Comparison of ENCODE assay signal across 9 cellular contexts in genomic region chr11:65504671-65505433, GRCh38. TPM values are rescaled to one million over a fixed set of nuclear protein-coding genes. Genes with fewer than 3 reads are reported as not detected.
DNase-seq lines count a peak whose midpoint lies in the region; ATAC-seq, FAIRE-seq and TF ChIP-seq lines count a peak whose summit lies in the region.
"Had no signal": no experiment of that assay in that cellular context is flagged by ENCODE, and none has a peak within 500 bp of the region (broad histone marks: within the 10 kb centered on the region; RNA-seq: fewer than 3 reads in every experiment).

No MANE protein-coding gene starts in this region.

- intact Hi-C loops in prostate gland (cut with DNase I), result no loop called here

- H3K27me3 ChIP-seq in Peyer's patch, result no peaks in the 10 kb centered on the region
- H3K27me3 ChIP-seq in fibroblast of lung (ENCODE audit: control insufficient read depth, insufficient read depth, low read length), result no peaks in the 10 kb centered on the region
- no peaks in the 10 kb centered on the region for H3K27me3 ChIP-seq in prostate gland (replicated peaks; ENCODE audit: insufficient read depth)

- H3K4me1 ChIP-seq in Peyer's patch (peaks cover 0 to 40% (median 29%) of the 10 kb centered on the region in 4 donors), fibroblast of lung (ENCODE audit: control insufficient read depth, extremely low read depth, insufficient read depth, low read length) (no peaks in the 10 kb centered on the region), prostate gland (replicated peaks) (no peaks in the 10 kb centered on the region)

- TF ChIP-seq POLR2A in Peyer's patch (IDR thresholded peaks at IDR 0.05) (peak in 1 of 2 donors; percentile 19), prostate gland (IDR thresholded peaks at IDR 0.05) (peak; percentile 8), GM18505 (IDR thresholded peaks at IDR 0.05; ENCODE audit: borderline replicate concordance, extremely low read depth, insufficient read depth, insufficient read length) (no peak)

- peaks cover 73% of the 10 kb centered on the region for H3K79me2 ChIP-seq in fibroblast of lung (ENCODE audit: control insufficient read depth, insufficient read depth, low read length)

- no peak for FAIRE-seq in HTR-8/SVneo (lab: Jason Lieb, UNC)
- FAIRE-seq: TTC549 had no signal

- no peak for DNase-seq in GM12864 (ENCODE audit: low read depth)
- peak in 1 of 3 donors; percentile 36 for DNase-seq in Peyer's patch
- peak; percentile 29 to 47 for DNase-seq in fibroblast of lung (ENCODE audit: low read depth in 2 of 2)
- DNase-seq in prostate gland (ENCODE audit: low spot score), result no peak
- DNase-seq in Kasumi-1 (lab: John Stamatoyannopoulos, UW), result no peak
- no peak for DNase-seq in SW 1271 (lab: John Stamatoyannopoulos, UW)
- DNase-seq in HTR-8/SVneo (ENCODE audit: insufficient read length, low spot score), result no peak

- H3K36me3 ChIP-seq in Peyer's patch (peaks cover 0 to 59% (median 0%) of the 10 kb centered on the region in 3 donors), fibroblast of lung (ENCODE audit: control insufficient read depth, insufficient read depth, low read length) (peaks cover 9% of the 10 kb centered on the region), prostate gland (peaks cover 32 to 33% of the 10 kb centered on the region in 2 donors)

- no peak for TF ChIP-seq CTCF in GM12864 (IDR thresholded peaks at IDR 0.05; ENCODE audit: low read depth, low read length, missing control alignments)
- no peak for TF ChIP-seq CTCF in Peyer's patch (IDR thresholded peaks at IDR 0.05)
- TF ChIP-seq CTCF in fibroblast of lung (conservative IDR thresholded peaks at IDR 0.05 in 1 of 2, IDR thresholded peaks at IDR 0.05 in 1 of 2; ENCODE audit: low read depth in 1 of 2, low read length in 2 of 2), result no peak
- TF ChIP-seq CTCF in prostate gland (IDR thresholded peaks at IDR 0.05), result no peak

- peak overlapping the region; percentile 72 to 99 (median 94) for H3K27ac ChIP-seq in Peyer's patch
- H3K27ac ChIP-seq in fibroblast of lung (ENCODE audit: insufficient read depth, low read length), result peak overlapping the region; percentile 100
- peak overlapping the region; percentile 98 to 100 for H3K27ac ChIP-seq in prostate gland

- WGBS in prostate gland, result 4% methylated on average over 7 of the region's 7 CpGs

- no peaks in the 10 kb centered on the region for H3K9me3 ChIP-seq in Peyer's patch
- no peaks in the 10 kb centered on the region for H3K9me3 ChIP-seq in fibroblast of lung (ENCODE audit: control insufficient read depth, insufficient read depth, low read depth, low read length)
- H3K9me3 ChIP-seq in prostate gland, result no peaks in the 10 kb centered on the region

- H3K4me3 ChIP-seq in GM12864 (ENCODE audit: low read depth, low read length), result peak overlapping the region; percentile 71
- H3K4me3 ChIP-seq in Peyer's patch, result peak overlapping the region; percentile 67 to 84 (median 80)
- peak overlapping the region; percentile 72 to 98 (median 76) for H3K4me3 ChIP-seq in fibroblast of lung (replicated peaks in 1 of 4; ENCODE audit: control extremely low read depth in 1 of 4, insufficient read depth in 1 of 4, low read depth in 3 of 4, low read length in 4 of 4)
- H3K4me3 ChIP-seq in prostate gland, result peak overlapping the region; percentile 80 to 88

- no peak overlapping the region for H2AFZ ChIP-seq in fibroblast of lung (ENCODE audit: low read length)

- ATAC-seq in GM18505 (IDR thresholded peaks at IDR 0.05; ENCODE audit: unreplicated experiment), result no peak

- peak overlapping the region; percentile 97 for H3K9ac ChIP-seq in fibroblast of lung (ENCODE audit: insufficient read depth, low read length)

- H3K4me2 ChIP-seq in fibroblast of lung (ENCODE audit: extremely low read depth, insufficient read depth, low read length), result peak overlapping the region; percentile 79

- H4K20me1 ChIP-seq in fibroblast of lung (ENCODE audit: control insufficient read depth, extremely low read depth, insufficient read depth, low read length), result peaks cover 11% of the 10 kb centered on the region

RNA-seq across cellular contexts. Expression of gene MALAT1, which starts 6.0 kb away (rescaled TPM):
- total RNA-seq in Peyer's patch (over 10,000 TPM; 10,683 to 28,425 (median 19,356) TPM), fibroblast of lung (14,068 and 21,991 TPM in 2 replicates), prostate gland (1,000 to 10,000 TPM; 5,964 to 9,097 TPM)
- polyA plus RNA-seq in fibroblast of lung, result 482 and 583 TPM in 2 replicates
- 274 and 335 TPM in 2 replicates for polyA plus RNA-seq in fibroblast of lung (2012)
- 1,820 and 2,014 TPM in 2 replicates for polyA minus RNA-seq in fibroblast of lung (ENCODE audit: low replicate concordance)

RNA-seq across cellular contexts. Expression of gene SCYL1, which starts 20.0 kb away (rescaled TPM):
- total RNA-seq in Peyer's patch, result 10 to 100 TPM; 73.4 to 88.1 (median 79.0) TPM
- total RNA-seq in fibroblast of lung, result 73.2 and 84.6 TPM in 2 replicates
- 58.2 and 62.3 TPM in 2 replicates for polyA plus RNA-seq in fibroblast of lung
- polyA plus RNA-seq in fibroblast of lung (2012), result 71.8 and 83.3 TPM in 2 replicates
- 160 and 182 TPM in 2 replicates for polyA minus RNA-seq in fibroblast of lung (ENCODE audit: low replicate concordance)
- 100 to 1,000 TPM; 125 to 177 TPM for total RNA-seq in prostate gland

RNA-seq across cellular contexts. Expression of gene LTBP3, which starts 53.3 kb away (rescaled TPM):
- total RNA-seq in Peyer's patch (100 to 1,000 TPM in 1 of 4 donors, 10 to 100 TPM in 3; 42.0 to 150 (median 88.3) TPM), fibroblast of lung (37.3 and 39.0 TPM in 2 replicates), prostate gland (100 to 1,000 TPM; 220 to 234 TPM)
- polyA plus RNA-seq in fibroblast of lung, result 40.4 and 47.2 TPM in 2 replicates
- polyA plus RNA-seq in fibroblast of lung (2012), result 65.8 and 68.7 TPM in 2 replicates
- 54.6 and 262 TPM in 2 replicates for polyA minus RNA-seq in fibroblast of lung (ENCODE audit: low replicate concordance)

Comparison
In these comparisons a context has a peak if more than half of its experiments do, and no peak if none do; other contexts are left out.
1. DNase-seq: peak in fibroblast of lung (2 of 2); none in GM12864 (single experiment), prostate gland (single experiment), Kasumi-1 (0 of 2), SW 1271 (0 of 2) and HTR-8/SVneo (single experiment).
2. Peak in every context shown above with its lines, with median percentiles within 50 percentile points of each other: H3K4me3 ChIP-seq and H3K27ac ChIP-seq.